In genomic region chr5:132001647-132002561, GRCh38 we compare ENCODE assay signal across 9 cellular contexts. TPM values are rescaled to one million over a fixed set of nuclear protein-coding genes. Genes with fewer than 3 reads are reported as not detected.
DNase-seq lines count a peak whose midpoint lies in the region; ATAC-seq and TF ChIP-seq lines count a peak whose summit lies in the region.
"Had no signal": no experiment of that assay in that cellular context is flagged by ENCODE, and none has a peak within 500 bp of the region (broad histone marks: within the 10 kb centered on the region; RNA-seq: fewer than 3 reads in every experiment).

No MANE protein-coding gene starts in this region.

- H3K27me3 ChIP-seq in Caco-2 (replicated peaks; ENCODE audit: control insufficient read depth, insufficient read depth, low read length) (no peaks in the 10 kb centered on the region), IMR-90 (ENCODE audit: control insufficient read depth, insufficient read depth, low read length) (peaks cover 8% of the 10 kb centered on the region; the same call in 1 of the 2 replicates), H7 (ENCODE audit: control insufficient read depth, insufficient read depth, low read length) (no peaks in the 10 kb centered on the region)

- H3K27ac ChIP-seq in IMR-90 (ENCODE audit: insufficient read depth, low read length) = no peak overlapping the region

- no peak overlapping the region for H3K9ac ChIP-seq in IMR-90 (ENCODE audit: low read depth, low read length)

- H4K8ac ChIP-seq in IMR-90 (ENCODE audit: low read depth in 2 of 2, low read length in 2 of 2) = no peak overlapping the region

- H3K18ac ChIP-seq in IMR-90 (ENCODE audit: low read depth, low read length) = no peak overlapping the region

- no peak overlapping the region for H3K4ac ChIP-seq in IMR-90 (ENCODE audit: low read depth, low read length)

- no peaks in the 10 kb centered on the region for H3K36me3 Mint-ChIP-seq in Caco-2 (ENCODE audit: insufficient read depth, unreplicated experiment)
- H3K36me3 Mint-ChIP-seq in activated T-cell treated with anti-CD3 and anti-CD28 coated beads, Interleukin-2, amount 50 U/mL, for 4 hours (ENCODE audit: insufficient read depth) = no peaks in the 10 kb centered on the region

- H2BK15ac ChIP-seq in IMR-90 (ENCODE audit: low read depth, low read length) = no peak overlapping the region

- H4K20me1 ChIP-seq in IMR-90 (ENCODE audit: insufficient read depth, low read length) = no peaks in the 10 kb centered on the region

- intact Hi-C loops in Caco-2 (cut with micrococcal nuclease; ENCODE audit: unreplicated experiment) = loop anchor here (10.0 kb wide), 2 partner anchors 287 to 577 kb away; no protein-coding TSS in a partner anchor
- intact Hi-C loops in IMR-90 (cut with micrococcal nuclease) = no loop called here

- no peaks in the 10 kb centered on the region for H3K79me1 ChIP-seq in IMR-90 (ENCODE audit: low read depth in 1 of 2, low read length in 2 of 2)

- peak; percentile 58 for ATAC-seq in IMR-90 (ENCODE audit: low read depth)
- ATAC-seq in HG03342 (IDR thresholded peaks at IDR 0.05; ENCODE audit: unreplicated experiment) = no peak
- ATAC-seq in activated T-cell treated with anti-CD3 and anti-CD28 coated beads, Interleukin-2, amount 50 U/mL, for 4 hours = no peak

- no peak overlapping the region for H3K14ac ChIP-seq in IMR-90 (replicated peaks; ENCODE audit: low read depth, low read length)

- no peak for TF ChIP-seq RAD21 in IMR-90 (IDR thresholded peaks at IDR 0.05; ENCODE audit: low read length)

- peak; percentile 18 to 55 for DNase-seq in Caco-2
- DNase-seq in IMR-90 = peak; percentile 24
- peak; percentile 53 for DNase-seq in choroid plexus epithelial cell (ENCODE audit: low read depth)
- DNase-seq in lung microvascular endothelial cell (ENCODE audit: low read depth in 2 of 2) = peak; percentile 12 to 79
- no peak for DNase-seq in H7
- no peak for DNase-seq in activated T-cell treated with anti-CD3 and anti-CD28 coated beads, Interleukin-2, amount 50 U/mL, for 4 hours
- no peak for DNase-seq in NOMO-1 treated with dmso at 0.1 percent for 144 hours (lab: John Stamatoyannopoulos, UW; ENCODE audit: unreplicated experiment)
- DNase-seq: DMS 273 treated with DMSO at 0.1 percent for 48 hours had no signal

- H3K4me3 ChIP-seq in Caco-2 (ENCODE audit: low read depth, low read length) = no peak overlapping the region
- no peak overlapping the region for H3K4me3 ChIP-seq in IMR-90 (ENCODE audit: insufficient read depth, low read depth, low read length)
- H3K4me3 ChIP-seq in choroid plexus epithelial cell (ENCODE audit: low read depth, low read length) = no peak overlapping the region
- no peak overlapping the region for H3K4me3 ChIP-seq in H7 (ENCODE audit: insufficient read depth, low read depth, low read length)

- 44% methylated on average over 5 of the region's 11 CpGs; no CpG with 5 or more reads in 1 of the 2 experiments for WGBS in IMR-90 (ENCODE audit: extremely low coverage in 2 of 2, insufficient read length in 1 of 2), 2 experiments

- H3K27me3 Mint-ChIP-seq in Caco-2 (ENCODE audit: insufficient read depth, unreplicated experiment) = no peaks in the 10 kb centered on the region
- no peaks in the 10 kb centered on the region for H3K27me3 Mint-ChIP-seq in activated T-cell treated with anti-CD3 and anti-CD28 coated beads, Interleukin-2, amount 50 U/mL, for 4 hours (ENCODE audit: low read depth)

- H2BK120ac ChIP-seq in IMR-90 (ENCODE audit: low read depth, low read length) = no peak overlapping the region

- H3K36me3 ChIP-seq in Caco-2 (ENCODE audit: control insufficient read depth, insufficient read depth, low read length) (no peaks in the 10 kb centered on the region), IMR-90 (ENCODE audit: control insufficient read depth, insufficient read depth, low read length) (no peaks in the 10 kb centered on the region), H7 (replicated peaks; ENCODE audit: control insufficient read depth, insufficient read depth, low read length) (no peaks in the 10 kb centered on the region)

- H3K56ac ChIP-seq in IMR-90 (ENCODE audit: extremely low read depth, insufficient read depth, low read length) = no peak overlapping the region

- TF ChIP-seq CTCF in Caco-2 (IDR thresholded peaks at IDR 0.05; ENCODE audit: insufficient read depth in 1 of 2, low read depth in 1 of 2, low read length in 1 of 2, severe bottlenecking in 1 of 2, unreplicated experiment in 1 of 2) = no peak
- no peak for TF ChIP-seq CTCF in IMR-90 (conservative IDR thresholded peaks at IDR 0.05; ENCODE audit: low read depth, low read length)
- no peak for TF ChIP-seq CTCF in choroid plexus epithelial cell (conservative IDR thresholded peaks at IDR 0.05; ENCODE audit: low read depth, low read length)

- no TSS peak for BruUV-seq in Caco-2 (replicated peaks; lab: Mats Ljungman, UMichigan)
- BruUV-seq in IMR-90 (replicated peaks; lab: Mats Ljungman, UMichigan) = no TSS peak

- H3K4me1 ChIP-seq in Caco-2 (peaks cover 43% of the 10 kb centered on the region), IMR-90 (ENCODE audit: control insufficient read depth, insufficient read depth, low read length) (0 out of 2 replicates have a peak, but pooled peaks cover 2% of the 10 kb centered on the region)

- dilution Hi-C loops in IMR-90 (cut with HindIII; ENCODE audit: low sequenced_read_pairs, unreplicated experiment) = no loop called here

- no peaks in the 10 kb centered on the region for H3K9me3 Mint-ChIP-seq in Caco-2 (ENCODE audit: unreplicated experiment)
- H3K9me3 Mint-ChIP-seq in activated T-cell treated with anti-CD3 and anti-CD28 coated beads, Interleukin-2, amount 50 U/mL, for 4 hours = no peaks in the 10 kb centered on the region

- CTCF ChIA-PET in Caco-2 (lab: Charles Lee) (interaction anchor here (1.2 to 1.5 kb wide), 2 partner anchors 191 to 413 kb away, joined by 4 to 7 read pairs; no protein-coding TSS in a partner anchor), IMR-90 (lab: Yijun Ruan, JAX) (interaction anchor here (0.5 to 0.6 kb wide), 2 partner anchors 21 to 413 kb away, joined by 3 read pairs; no protein-coding TSS in a partner anchor)

- H2AFZ ChIP-seq in IMR-90 (replicated peaks; ENCODE audit: low read length, poor library complexity) = peak overlapping the region; percentile 66

- peak overlapping the region; percentile 62 for H2AK9ac ChIP-seq in IMR-90 (replicated peaks; ENCODE audit: low read depth, low read length, poor library complexity)

- no peak overlapping the region for H2BK20ac ChIP-seq in IMR-90 (ENCODE audit: low read depth, low read length)

- POLR2A ChIA-PET in Caco-2 (lab: Charles Lee) = no interaction called here
- POLR2A ChIA-PET in IMR-90 (lab: Charles Lee; ENCODE audit: unreplicated experiment) = no interaction called here

- H3K4me3 Mint-ChIP-seq in Caco-2 (ENCODE audit: unreplicated experiment) = no peak overlapping the region
- no peak overlapping the region for H3K4me3 Mint-ChIP-seq in activated T-cell treated with anti-CD3 and anti-CD28 coated beads, Interleukin-2, amount 50 U/mL, for 4 hours

- H4K91ac ChIP-seq in IMR-90 (ENCODE audit: insufficient read depth, low read depth, low read length) = no peak overlapping the region

- no peak overlapping the region for H3K4me2 ChIP-seq in IMR-90 (ENCODE audit: low read depth, low read length)

- peaks cover 23% of the 10 kb centered on the region for H3K4me1 Mint-ChIP-seq in Caco-2 (ENCODE audit: low read depth, unreplicated experiment)
- H3K4me1 Mint-ChIP-seq in activated T-cell treated with anti-CD3 and anti-CD28 coated beads, Interleukin-2, amount 50 U/mL, for 4 hours (ENCODE audit: low read depth) = peaks cover 48% of the 10 kb centered on the region

- no peaks in the 10 kb centered on the region for H3K9me1 ChIP-seq in IMR-90 (ENCODE audit: insufficient read depth, low read length)

- H3K9me3 ChIP-seq in Caco-2 = no peaks in the 10 kb centered on the region
- no peaks in the 10 kb centered on the region for H3K9me3 ChIP-seq in IMR-90 (ENCODE audit: control insufficient read depth, insufficient read depth, low read length)

- no peak overlapping the region for H2BK5ac ChIP-seq in IMR-90 (ENCODE audit: low read depth, low read length, poor library complexity, severe bottlenecking)

- peak overlapping the region; percentile 58 for H3K27ac Mint-ChIP-seq in Caco-2 (ENCODE audit: unreplicated experiment)

- no peak for TF ChIP-seq POLR2A in IMR-90 (IDR thresholded peaks at IDR 0.05; ENCODE audit: low read depth, low read length)

- no peak overlapping the region for H3K23ac ChIP-seq in IMR-90 (ENCODE audit: low read depth, low read length)

- no peak overlapping the region for H2AK5ac ChIP-seq in IMR-90 (ENCODE audit: low read depth, low read length)

- no peak overlapping the region for H4K5ac ChIP-seq in IMR-90 (ENCODE audit: low read depth, low read length)

- in situ Hi-C loops in IMR-90 (cut with MboI; ENCODE audit: low sequenced_read_pairs) = loop anchor here (10.0 kb wide), 1 partner anchor 187 kb away; no protein-coding TSS in a partner anchor

TF ChIP-seq in IMR-90, 13 proteins besides CTCF, POLR2A, EP300 and RAD21 (continues in another document):
- TF ChIP-seq RFX5 (IDR thresholded peaks at IDR 0.05; ENCODE audit: low read depth, low read length) = no peak

RNA-seq across cellular contexts. Expression of gene ACSL6, which starts 9.6 kb away (rescaled TPM):
- total RNA-seq in Caco-2 (2022) (0.19 and 1.4 TPM in 2 replicates), IMR-90 (2012; rRNA removed) (not detected in 2 replicates), lung microvascular endothelial cell (0.40 and 0.65 TPM in 2 replicates)
- not detected in 2 replicates for polyA plus RNA-seq in IMR-90 (2012; rRNA removed)
- not detected in 2 replicates for polyA plus RNA-seq in IMR-90 (2012; cell fraction: cytosol; rRNA removed)
- polyA plus RNA-seq in IMR-90 (2012; cell fraction: nucleus; rRNA removed; ENCODE audit: low replicate concordance) = not detected in 2 replicates
- total RNA-seq in H7 (2014; rRNA removed; shearing (Covaris generic)) = 0.28 and 0.85 TPM in 2 replicates
- 10 to 100 TPM; 25.0 to 38.0 (median 27.1) TPM for total RNA-seq in activated T-cell treated with anti-CD3 and anti-CD28 coated beads, Interleukin-2, amount 50 U/mL, for 4 hours

RNA-seq across cellular contexts. Expression of gene MEIKIN, which starts 56.4 kb away (rescaled TPM):
- total RNA-seq in Caco-2 (2022) = not detected in 2 replicates
- not detected in 2 replicates for total RNA-seq in IMR-90 (2012; rRNA removed)
- polyA plus RNA-seq in IMR-90 (2012; rRNA removed) = not detected in 2 replicates
- not detected in 2 replicates for polyA plus RNA-seq in IMR-90 (2012; cell fraction: cytosol; rRNA removed)
- polyA plus RNA-seq in IMR-90 (2012; cell fraction: nucleus; rRNA removed; ENCODE audit: low replicate concordance) = not detected in 2 replicates
- not detected in 2 replicates for total RNA-seq in lung microvascular endothelial cell
- total RNA-seq in H7 (2014; rRNA removed; shearing (Covaris generic)) = not detected in 2 replicates
- total RNA-seq in activated T-cell treated with anti-CD3 and anti-CD28 coated beads, Interleukin-2, amount 50 U/mL, for 4 hours = not detected

RNA-seq across cellular contexts. Expression of gene IL3, which starts 58.6 kb away (rescaled TPM):
- not detected in 2 replicates for total RNA-seq in Caco-2 (2022)
- not detected in 2 replicates for total RNA-seq in IMR-90 (2012; rRNA removed)
- not detected in 2 replicates for polyA plus RNA-seq in IMR-90 (2012; rRNA removed)
- polyA plus RNA-seq in IMR-90 (2012; cell fraction: cytosol; rRNA removed) = not detected in 2 replicates
- not detected in 2 replicates for polyA plus RNA-seq in IMR-90 (2012; cell fraction: nucleus; rRNA removed; ENCODE audit: low replicate concordance)
- not detected in 2 replicates for total RNA-seq in lung microvascular endothelial cell
- total RNA-seq in H7 (2014; rRNA removed; shearing (Covaris generic)) = not detected in 2 replicates
- 100 to 1,000 TPM in 2 of 3 donors, 10 to 100 TPM in 1; 94.6 to 152 (median 138) TPM for total RNA-seq in activated T-cell treated with anti-CD3 and anti-CD28 coated beads, Interleukin-2, amount 50 U/mL, for 4 hours

Comparison
In these comparisons a context has a peak if more than half of its experiments do, and no peak if none do; other contexts are left out.
1. DNase-seq: peak in Caco-2 (2 of 2), IMR-90 (single experiment), choroid plexus epithelial cell (single experiment) and lung microvascular endothelial cell (2 of 2); none in H7 (single experiment), activated T-cell treated with anti-CD3 and anti-CD28 coated beads, Interleukin-2, amount 50 U/mL, for 4 hours (single experiment) and NOMO-1 treated with dmso at 0.1 percent for 144 hours (single experiment).
2. RNA of gene ACSL6, which starts 9.6 kb away (total RNA-seq): 25.0 to 38.0 TPM in activated T-cell treated with anti-CD3 and anti-CD28 coated beads, Interleukin-2, amount 50 U/mL, for 4 hours; 0.19 to 1.4 TPM in Caco-2, 0.40 to 0.65 TPM in lung microvascular endothelial cell, 0.28 to 0.85 TPM in H7 and not detected in IMR-90; every median in the first group is over 10 times any median in the second.
3. RNA of gene IL3, which starts 58.6 kb away (total RNA-seq): 94.6 to 152 TPM in activated T-cell treated with anti-CD3 and anti-CD28 coated beads, Interleukin-2, amount 50 U/mL, for 4 hours; not detected in Caco-2, not detected in IMR-90, not detected in lung microvascular endothelial cell and not detected in H7; every median in the first group is over 10 times any median in the second.